In the genomic region with DNA sequence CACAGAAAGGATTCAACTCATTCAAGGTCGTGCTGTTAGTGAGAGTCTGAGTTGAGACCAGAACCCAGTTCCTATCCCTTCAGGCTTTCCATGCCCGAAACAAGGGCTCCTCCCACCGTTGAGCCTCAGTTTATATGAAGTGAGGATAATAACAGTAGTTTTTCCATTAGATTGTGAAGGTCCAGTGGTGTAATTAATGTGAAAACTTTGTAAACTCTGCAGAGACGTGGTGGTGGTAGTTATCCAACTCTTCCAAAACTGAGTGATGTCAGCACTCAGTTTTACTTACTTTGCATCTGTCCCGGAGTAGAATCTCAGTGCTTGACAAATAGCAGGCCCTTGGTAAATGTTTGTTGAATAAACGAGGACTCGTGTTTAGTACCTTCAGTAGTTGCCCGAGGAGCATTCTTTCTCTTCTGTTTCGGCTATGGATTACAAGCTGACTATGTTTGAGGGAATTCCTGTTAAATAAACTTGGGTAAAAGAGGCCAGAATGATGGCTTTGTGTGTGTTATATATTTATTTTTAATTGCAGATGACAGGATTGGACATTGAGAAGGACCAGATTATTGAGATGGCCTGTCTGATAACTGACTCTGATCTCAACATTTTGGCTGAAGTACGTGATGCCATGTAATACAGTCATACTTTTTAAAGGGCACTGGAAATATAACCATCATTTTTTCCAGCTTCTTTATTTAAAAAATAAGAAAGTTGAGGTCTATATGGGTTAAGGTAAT, we compare ENCODE assay signal across 8 cellular contexts. TPM values are rescaled to one million over a fixed set of nuclear protein-coding genes. Genes with fewer than 3 reads are reported as not detected.
DNase-seq lines count a peak whose midpoint lies in the region; ATAC-seq, FAIRE-seq and TF ChIP-seq lines count a peak whose summit lies in the region.

No MANE protein-coding gene starts in this region.

- H3K27ac ChIP-seq in AG04450 (ENCODE audit: low read depth, low read length) (peak overlapping the region; percentile 90), ascending aorta (peak overlapping the region; percentile 78 to 91), kidney (ENCODE audit: low read depth in 2 of 2, low read length in 2 of 2) (peak overlapping the region; percentile 71 to 87), stomach (peak overlapping the region; percentile 76 to 92 (median 89))

- H3K9me3 ChIP-seq in AG04450 (ENCODE audit: control insufficient read depth, insufficient read depth, low read length) (peaks cover 3% of the 10 kb centered on the region; the same call in 1 of the 2 replicates), ascending aorta (no peaks in the 10 kb centered on the region), kidney (ENCODE audit: control insufficient read depth in 1 of 2, low read length in 2 of 2) (no peaks in the 10 kb centered on the region), stomach (no peaks in the 10 kb centered on the region)

- POLR2A ChIA-PET in AG04450 (lab: Yijun Ruan, JAX), result interaction anchor here (0.6 to 1.6 kb wide), 3 partner anchors 38 to 96 kb away, joined by 4 to 6 read pairs (median 5); no protein-coding TSS in a partner anchor

- ATAC-seq in HG03103 (IDR thresholded peaks at IDR 0.05; ENCODE audit: low read depth, unreplicated experiment) (peak; percentile 7), HG03354 (IDR thresholded peaks at IDR 0.05; ENCODE audit: poor library complexity, severe bottlenecking, unreplicated experiment) (no peak), HG03378 (IDR thresholded peaks at IDR 0.05; ENCODE audit: unreplicated experiment) (no peak)

- TF ChIP-seq EP300 in stomach (IDR thresholded peaks at IDR 0.05), result no peak

- H3K4me1 ChIP-seq in ascending aorta (peaks cover 0 to 17% of the 10 kb centered on the region in 2 donors), kidney (ENCODE audit: control insufficient read depth in 1 of 2, insufficient read depth in 1 of 2, low read depth in 1 of 2, low read length in 2 of 2) (peaks cover 10 to 25% of the 10 kb centered on the region in 2 donors), stomach (peaks cover 20 to 40% (median 27%) of the 10 kb centered on the region in 4 donors)

- H3K4me3 ChIP-seq in AG04450 (ENCODE audit: low read depth, low read length), result peak overlapping the region; percentile 99
- peak overlapping the region; percentile 81 to 98 for H3K4me3 ChIP-seq in ascending aorta
- peak overlapping the region; percentile 85 to 96 for H3K4me3 ChIP-seq in kidney (ENCODE audit: low read length in 2 of 2)
- H3K4me3 ChIP-seq in stomach, result peak overlapping the region; percentile 88 to 95 (median 90)

- no peaks in the 10 kb centered on the region for H3K27me3 ChIP-seq in AG04450 (ENCODE audit: control insufficient read depth, insufficient read depth, low read length)
- no peaks in the 10 kb centered on the region for H3K27me3 ChIP-seq in ascending aorta
- no peaks in the 10 kb centered on the region for H3K27me3 ChIP-seq in stomach

- H3K36me3 ChIP-seq in ascending aorta, result peaks cover 0 to 6% of the 10 kb centered on the region in 2 donors
- no peaks in the 10 kb centered on the region for H3K36me3 ChIP-seq in kidney (ENCODE audit: control insufficient read depth in 1 of 2, insufficient read depth in 2 of 2, low read length in 2 of 2)
- H3K36me3 ChIP-seq in stomach, result peaks cover 0 to 17% (median 15%) of the 10 kb centered on the region in 4 donors

- 7 to 18% (median 10%) methylated on average over 10 of the region's 10 CpGs for WGBS in stomach, 5 donors

- TF ChIP-seq CTCF in AG04450 (IDR thresholded peaks at IDR 0.05; ENCODE audit: low read depth, low read length), result no peak
- no peak for TF ChIP-seq CTCF in ascending aorta (IDR thresholded peaks at IDR 0.05)
- no peak for TF ChIP-seq CTCF in kidney (IDR thresholded peaks at IDR 0.05; ENCODE audit: borderline replicate concordance, extremely low read depth, insufficient read depth)
- TF ChIP-seq CTCF in stomach (IDR thresholded peaks at IDR 0.05), result no peak

- no peak for FAIRE-seq in kidney (lab: Jason Lieb, UNC)

- intact Hi-C loops in ascending aorta (cut with DNase I), result no loop called here
- intact Hi-C loops in kidney (cut with DNase I), result no loop called here
- intact Hi-C loops in stomach (cut with DNase I; ENCODE audit: low total_unique reads), result no loop called here

- DNase-seq in AG04450 (ENCODE audit: low read depth, low spot score) (no peak), ascending aorta (ENCODE audit: low spot score in 2 of 2) (no peak), kidney (no peak), stomach (no peak), iPS-NIHi11 (ENCODE audit: low spot score) (no peak)

- H3K9ac ChIP-seq in kidney (ENCODE audit: low read length in 2 of 2), result peak overlapping the region; percentile 85 to 96

- no peak for TF ChIP-seq POLR2A in stomach (IDR thresholded peaks at IDR 0.05)

- CTCF ChIA-PET in AG04450 (lab: Charles Lee), result interaction anchor here (0.8 to 1.6 kb wide), 4 partner anchors 72 to 97 kb away, joined by 3 to 5 read pairs (median 4); no protein-coding TSS in a partner anchor

RNA-seq across cellular contexts. Expression of gene REXO2, which starts 1.0 kb away (rescaled TPM):
- polyA plus RNA-seq in AG04450 (2011; rRNA removed) (310 and 401 TPM in 2 replicates), kidney (ENCODE audit: insufficient read depth, low read depth, low replicate concordance) (156 TPM), stomach (100 to 1,000 TPM in 1 of 3 donors, 10 to 100 TPM in 2; 67.8 to 110 (median 91.8) TPM)
- polyA minus RNA-seq in AG04450 (2011; rRNA and poly(A)+ RNA removed), result 39.5 and 73.8 TPM in 2 replicates
- total RNA-seq in ascending aorta (134 TPM), kidney (66.4 TPM), stomach (100 to 1,000 TPM; 104 to 245 (median 143) TPM)

RNA-seq across cellular contexts. Expression of gene RBM7, which starts 39.8 kb away (rescaled TPM):
- polyA plus RNA-seq in AG04450 (2011; rRNA removed) (57.1 and 59.8 TPM in 2 replicates), kidney (ENCODE audit: insufficient read depth, low read depth, low replicate concordance) (14.6 TPM), stomach (10 to 100 TPM in 2 of 3 donors, 1 to 10 TPM in 1; 9.1 to 24.3 (median 21.1) TPM)
- 58.1 and 108 TPM in 2 replicates for polyA minus RNA-seq in AG04450 (2011; rRNA and poly(A)+ RNA removed)
- total RNA-seq in ascending aorta (3.2 TPM), kidney (27.8 TPM), stomach (10 to 100 TPM in 3 of 5 donors, 1 to 10 TPM in 2; 4.8 to 41.5 (median 13.6) TPM)

RNA-seq across cellular contexts. Expression of gene C11orf71, which starts 40.0 kb away (rescaled TPM):
- polyA plus RNA-seq in AG04450 (2011; rRNA removed) (3.8 and 4.5 TPM in 2 replicates), kidney (ENCODE audit: insufficient read depth, low read depth, low replicate concordance) (21.2 TPM), stomach (1 to 10 TPM; 8.4 to 8.7 (median 8.6) TPM)
- 6.2 and 7.1 TPM in 2 replicates for polyA minus RNA-seq in AG04450 (2011; rRNA and poly(A)+ RNA removed)
- total RNA-seq in ascending aorta (0.43 TPM), kidney (12.3 TPM), stomach (10 to 100 TPM in 1 of 5 donors, 1 to 10 TPM in 3, under 1 TPM in 1; 0.58 to 10.1 (median 4.9) TPM)
